Comparison of ENCODE assay signal across 16 cellular contexts in genomic region chr4:132479543-132479942, GRCh38.
DNase-seq lines count a peak whose midpoint lies in the region; ATAC-seq and TF ChIP-seq lines count a peak whose summit lies in the region.
"Had no signal": no experiment of that assay in that cellular context is flagged by ENCODE, and none has a peak within 500 bp of the region (broad histone marks: within the 10 kb centered on the region; RNA-seq: fewer than 3 reads in every experiment).

No MANE protein-coding gene starts in this region.

- no peak for TF ChIP-seq POLR2A in uterus (IDR thresholded peaks at IDR 0.05)

- H4K20me1 ChIP-seq in SK-N-SH (ENCODE audit: insufficient read depth) (no peaks in the 10 kb centered on the region), OCI-LY1 (ENCODE audit: insufficient read depth, low read length) (no peaks in the 10 kb centered on the region)
- H4K20me1 ChIP-seq: BLaER1 had no signal

- ATAC-seq in SK-N-SH treated with all-trans-retinoic acid at 6 μM for 48 hours (no peak), HG03097 (IDR thresholded peaks at IDR 0.05; ENCODE audit: low FRiP score, unreplicated experiment) (peak; percentile 84), HG03521 (IDR thresholded peaks at IDR 0.05; ENCODE audit: unreplicated experiment) (no peak)
- ATAC-seq: A549, K562 had no signal

- H3K36me3 ChIP-seq in SK-N-SH (replicated peaks in 1 of 2; ENCODE audit: control insufficient read depth in 1 of 2, insufficient read depth in 2 of 2, low read length in 1 of 2) (no peaks in the 10 kb centered on the region), OCI-LY1 (ENCODE audit: insufficient read depth, low read length) (no peaks in the 10 kb centered on the region), uterus (no peaks in the 10 kb centered on the region)
- H3K36me3 ChIP-seq: BLaER1, HAP-1 had no signal

- H3K4me2 ChIP-seq in SK-N-SH = no peak overlapping the region
- no peak overlapping the region for H3K4me2 ChIP-seq in OCI-LY1 (ENCODE audit: low read length)
- H3K4me2 ChIP-seq: A549, BLaER1 had no signal

- H3K4me1 ChIP-seq in SK-N-SH (ENCODE audit: control insufficient read depth in 1 of 2, insufficient read depth in 2 of 2, low read depth in 1 of 2, low read length in 1 of 2) = no peaks in the 10 kb centered on the region
- H3K4me1 ChIP-seq in OCI-LY1 (ENCODE audit: insufficient read depth, low read length, severe bottlenecking) = no peaks in the 10 kb centered on the region
- H3K4me1 ChIP-seq in uterus = no peaks in the 10 kb centered on the region
- H3K4me1 ChIP-seq: A549, BLaER1, HAP-1 had no signal

- H3K27ac ChIP-seq in SK-N-SH (ENCODE audit: low read depth in 2 of 2, low read length in 1 of 2) (no peak overlapping the region), OCI-LY1 (ENCODE audit: low read depth, low read length, poor library complexity, severe bottlenecking) (no peak overlapping the region), uterus (no peak overlapping the region)
- H3K27ac ChIP-seq: 22Rv1, A549, BLaER1 had no signal

- 1% methylated on average over 2 of the region's 2 CpGs for WGBS in SK-N-SH (ENCODE audit: low lambda C conversion rate)

- no peak for TF ChIP-seq RAD21 in SK-N-SH (IDR thresholded peaks at IDR 0.05; ENCODE audit: low read length)

- TF ChIP-seq EP300 in SK-N-SH (IDR thresholded peaks at IDR 0.05; ENCODE audit: borderline replicate concordance in 1 of 2, low read depth in 1 of 2, low read length in 1 of 2) = no peak

- H3K79me2 ChIP-seq in SK-N-SH (ENCODE audit: insufficient read depth) = no peaks in the 10 kb centered on the region
- H3K79me2 ChIP-seq in OCI-LY1 (ENCODE audit: insufficient read depth, low read length) = no peaks in the 10 kb centered on the region

- H2AFZ ChIP-seq in SK-N-SH (ENCODE audit: low read depth) (0 out of 2 replicates have a peak overlapping the region, but pooled peaks have one; percentile 18), OCI-LY1 (ENCODE audit: low read length) (peak overlapping the region; percentile 86; the same call in 1 of the 2 replicates)

- H3F3A ChIP-seq in SK-N-SH (replicated peaks; ENCODE audit: insufficient read depth) (no peaks in the 10 kb centered on the region), OCI-LY1 (ENCODE audit: insufficient read depth, low read length) (no peaks in the 10 kb centered on the region)

- H3K4me3 ChIP-seq in SK-N-SH (ENCODE audit: low read depth in 2 of 2, low read length in 1 of 2) (no peak overlapping the region), OCI-LY1 (ENCODE audit: low read depth, low read length, poor library complexity, severe bottlenecking) (no peak overlapping the region), uterus (no peak overlapping the region)
- H3K4me3 ChIP-seq: A549, BLaER1, HAP-1, K562 had no signal

- CTCF ChIA-PET in SK-N-SH (lab: Yijun Ruan, JAX) = no interaction called here

- no peak overlapping the region for H3K9ac ChIP-seq in SK-N-SH
- H3K9ac ChIP-seq in OCI-LY1 (ENCODE audit: low read length) = no peak overlapping the region
- H3K9ac ChIP-seq: BLaER1 had no signal

- no peaks in the 10 kb centered on the region for H3K27me3 ChIP-seq in SK-N-SH (ENCODE audit: insufficient read depth)
- no peaks in the 10 kb centered on the region for H3K27me3 ChIP-seq in OCI-LY1 (ENCODE audit: insufficient read depth, low read length)
- H3K27me3 ChIP-seq in uterus = no peaks in the 10 kb centered on the region
- H3K27me3 ChIP-seq: BLaER1 had no signal

- DNase-seq in SK-N-SH = no peak
- DNase-seq in NCI-H345 (lab: John Stamatoyannopoulos, UW) = no peak
- no peak for DNase-seq in uterus
- DNase-seq in NCI-H187 treated with DMSO at 0.1 percent for 48 hours (lab: John Stamatoyannopoulos, UW) = no peak
- DNase-seq: CD4-positive, alpha-beta memory T cell; DMS79 treated with DMSO at 0.1 percent for 48 hours; IMR-90 had no signal

- intact Hi-C loops in uterus (cut with DNase I; ENCODE audit: low total_unique reads) = no loop called here

- POLR2A ChIA-PET in SK-N-SH (lab: Yijun Ruan, JAX) = no interaction called here

- TF ChIP-seq CTCF in SK-N-SH (IDR thresholded peaks at IDR 0.05) (no peak), OCI-LY1 (IDR thresholded peaks at IDR 0.05; ENCODE audit: low read length) (no peak), uterus (IDR thresholded peaks at IDR 0.05) (no peak)

- no peaks in the 10 kb centered on the region for H3K9me2 ChIP-seq in SK-N-SH
- H3K9me2 ChIP-seq in OCI-LY1 (ENCODE audit: low read depth, low read length) = no peaks in the 10 kb centered on the region

- H3K9me3 ChIP-seq in SK-N-SH (no peaks in the 10 kb centered on the region), OCI-LY1 (ENCODE audit: low read length) (0 out of 2 replicates have a peak, but pooled peaks cover 3% of the 10 kb centered on the region), uterus (no peaks in the 10 kb centered on the region)
- H3K9me3 ChIP-seq: A549, BLaER1, HAP-1 had no signal

TF ChIP-seq in SK-N-SH, 30 proteins besides CTCF, POLR2A, EP300 and RAD21 (continues in another document):
- TF ChIP-seq TEAD4 (IDR thresholded peaks at IDR 0.05; ENCODE audit: borderline replicate concordance, insufficient read depth) = no peak
- no peak for TF ChIP-seq EZH2phosphoT487 (IDR thresholded peaks at IDR 0.05; ENCODE audit: borderline replicate concordance, low read depth)
- no peak for TF ChIP-seq NRF1 (IDR thresholded peaks at IDR 0.05; ENCODE audit: low read depth, low read length)
- TF ChIP-seq GATA2 (CRISPR knock-in tag; IDR thresholded peaks at IDR 0.05) = no peak
- no peak for TF ChIP-seq RCOR1 (IDR thresholded peaks at IDR 0.05; ENCODE audit: low read length)
- TF ChIP-seq USF1 (IDR thresholded peaks at IDR 0.05; ENCODE audit: borderline replicate concordance, low read depth) = no peak

TF ChIP-seq in SK-N-SH treated with all-trans-retinoic acid at 6 μM for 48 hours, 23 proteins besides CTCF, POLR2A, EP300 and RAD21:
- TF ChIP-seq PPARA (CRISPR knock-in tag; IDR thresholded peaks at IDR 0.05; ENCODE audit: borderline replicate concordance) = no peak
- TF ChIP-seq BACH2 (CRISPR knock-in tag; IDR thresholded peaks at IDR 0.05; ENCODE audit: borderline replicate concordance) = no peak
- no peak for TF ChIP-seq TOX (CRISPR knock-in tag; IDR thresholded peaks at IDR 0.05; ENCODE audit: borderline replicate concordance)
- no peak for TF ChIP-seq ZFP30 (CRISPR knock-in tag; IDR thresholded peaks at IDR 0.05)
- TF ChIP-seq, protein P1, sequence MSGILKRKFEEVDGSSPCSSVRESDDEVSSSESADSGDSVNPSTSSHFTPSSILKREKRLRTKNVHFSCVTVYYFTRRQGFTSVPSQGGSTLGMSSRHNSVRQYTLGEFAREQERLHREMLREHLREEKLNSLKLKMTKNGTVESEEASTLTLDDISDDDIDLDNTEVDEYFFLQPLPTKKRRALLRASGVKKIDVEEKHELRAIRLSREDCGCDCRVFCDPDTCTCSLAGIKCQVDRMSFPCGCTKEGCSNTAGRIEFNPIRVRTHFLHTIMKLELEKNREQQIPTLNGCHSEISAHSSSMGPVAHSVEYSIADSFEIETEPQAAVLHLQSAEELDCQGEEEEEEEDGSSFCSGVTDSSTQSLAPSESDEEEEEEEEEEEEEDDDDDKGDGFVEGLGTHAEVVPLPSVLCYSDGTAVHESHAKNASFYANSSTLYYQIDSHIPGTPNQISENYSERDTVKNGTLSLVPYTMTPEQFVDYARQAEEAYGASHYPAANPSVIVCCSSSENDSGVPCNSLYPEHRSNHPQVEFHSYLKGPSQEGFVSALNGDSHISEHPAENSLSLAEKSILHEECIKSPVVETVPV (CRISPR knock-in tag; IDR thresholded peaks at IDR 0.05) = no peak
- TF ChIP-seq ARNTL (CRISPR knock-in tag; IDR thresholded peaks at IDR 0.05; ENCODE audit: borderline replicate concordance, low read depth) = no peak
- no peak for TF ChIP-seq ZNF70 (CRISPR knock-in tag; IDR thresholded peaks at IDR 0.05)
- TF ChIP-seq RARB (CRISPR knock-in tag; IDR thresholded peaks at IDR 0.05) = no peak
- no peak for TF ChIP-seq ZNF565 (CRISPR knock-in tag; conservative IDR thresholded peaks at IDR 0.05; ENCODE audit: low read depth)
- TF ChIP-seq, protein P2, sequence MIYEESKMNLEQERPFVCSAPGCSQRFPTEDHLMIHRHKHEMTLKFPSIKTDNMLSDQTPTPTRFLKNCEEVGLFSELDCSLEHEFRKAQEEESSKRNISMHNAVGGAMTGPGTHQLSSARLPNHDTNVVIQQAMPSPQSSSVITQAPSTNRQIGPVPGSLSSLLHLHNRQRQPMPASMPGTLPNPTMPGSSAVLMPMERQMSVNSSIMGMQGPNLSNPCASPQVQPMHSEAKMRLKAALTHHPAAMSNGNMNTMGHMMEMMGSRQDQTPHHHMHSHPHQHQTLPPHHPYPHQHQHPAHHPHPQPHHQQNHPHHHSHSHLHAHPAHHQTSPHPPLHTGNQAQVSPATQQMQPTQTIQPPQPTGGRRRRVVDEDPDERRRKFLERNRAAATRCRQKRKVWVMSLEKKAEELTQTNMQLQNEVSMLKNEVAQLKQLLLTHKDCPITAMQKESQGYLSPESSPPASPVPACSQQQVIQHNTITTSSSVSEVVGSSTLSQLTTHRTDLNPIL (CRISPR knock-in tag; IDR thresholded peaks at IDR 0.05; ENCODE audit: low read depth) = no peak
- TF ChIP-seq ESRRG (CRISPR knock-in tag; IDR thresholded peaks at IDR 0.05) = no peak
- TF ChIP-seq ZNF8 (CRISPR knock-in tag; IDR thresholded peaks at IDR 0.05) = no peak
- TF ChIP-seq GLIS3 (CRISPR knock-in tag; IDR thresholded peaks at IDR 0.05) = no peak
- no peak for TF ChIP-seq SNAI2 (CRISPR knock-in tag; IDR thresholded peaks at IDR 0.05)
- no peak for TF ChIP-seq OSR1 (CRISPR knock-in tag; IDR thresholded peaks at IDR 0.05)
